ENCODE assay signal across 34 cellular contexts in genomic region chr7:126755381-126755780, GRCh38.
"Had no signal": no experiment of that assay in that cellular context is flagged by ENCODE, and none has a peak within 500 bp of the region (broad histone marks: within the 10 kb centered on the region; RNA-seq: fewer than 3 reads in every experiment).

No MANE protein-coding gene starts in this region.

- H3K27me3 Mint-ChIP-seq: activated B cell treated with CpG ODN at 0.5 μM for 24 hours; activated CD4-positive, alpha-beta memory T cell treated with anti-CD3 and anti-CD28 coated beads for 36 hours; activated CD8-positive, alpha-beta memory T cell treated with anti-CD3 and anti-CD28 coated beads, Interleukin-2, amount 10 ng/mL, durations not matched to agents 7 days and 5 days; activated naive CD4-positive, alpha-beta T cell treated with anti-CD3 and anti-CD28 coated beads, Interleukin-2, amount 50 U/mL, for 24 hours; activated naive CD8-positive, alpha-beta T cell treated with anti-CD3 and anti-CD28 coated beads for 36 hours; activated naive CD8-positive, alpha-beta T cell treated with anti-CD3 and anti-CD28 coated beads, Interleukin-2, amount 50 U/mL, for 24 hours; effector memory CD8-positive, alpha-beta T cell; T-helper 17 cell had no signal

- ATAC-seq: activated CD4-positive, CD25-positive, alpha-beta regulatory T cell treated with anti-CD3 and anti-CD28 coated beads, Interleukin-2, amount 50 U/mL, for 24 hours; activated CD8-positive, alpha-beta memory T cell treated with anti-CD3 and anti-CD28 coated beads, Interleukin-2, amount 10 ng/mL, durations not matched to agents 7 days and 5 days; activated CD8-positive, alpha-beta T cell treated with anti-CD3 and anti-CD28 coated beads, Interleukin-2, amount 10 ng/mL, durations not matched to agents 7 days and 5 days; activated naive CD8-positive, alpha-beta T cell treated with anti-CD3 and anti-CD28 coated beads, Interleukin-2, amount 50 U/mL, for 24 hours; body of pancreas; effector memory CD8-positive, alpha-beta T cell; foreskin keratinocyte; gastrocnemius medialis; heart left ventricle; T-helper 17 cell had no signal

- H3K36me3 Mint-ChIP-seq: activated CD4-positive, alpha-beta memory T cell treated with anti-CD3 and anti-CD28 coated beads for 36 hours; activated CD8-positive, alpha-beta memory T cell treated with anti-CD3 and anti-CD28 coated beads, Interleukin-2, amount 10 ng/mL, durations not matched to agents 7 days and 5 days; activated naive CD4-positive, alpha-beta T cell treated with anti-CD3 and anti-CD28 coated beads, Interleukin-2, amount 50 U/mL, for 24 hours; activated naive CD8-positive, alpha-beta T cell treated with anti-CD3 and anti-CD28 coated beads for 36 hours had no signal

- H3K9me3 Mint-ChIP-seq: activated B cell treated with CpG ODN at 0.5 μM for 24 hours; activated CD4-positive, alpha-beta memory T cell treated with anti-CD3 and anti-CD28 coated beads for 36 hours; activated naive CD4-positive, alpha-beta T cell treated with anti-CD3 and anti-CD28 coated beads for 36 hours; activated naive CD4-positive, alpha-beta T cell treated with anti-CD3 and anti-CD28 coated beads, Interleukin-2, amount 50 U/mL, for 24 hours; activated naive CD8-positive, alpha-beta T cell treated with anti-CD3 and anti-CD28 coated beads for 36 hours; activated naive CD8-positive, alpha-beta T cell treated with anti-CD3 and anti-CD28 coated beads, Interleukin-2, amount 50 U/mL, for 24 hours; activated T-helper 1 cell treated with anti-CD3 and anti-CD28 coated beads, Interleukin-12 subunit alpha, Interleukin-12 subunit beta, Interleukin-2, Interleukin-4 antibody, amounts not matched to agents 30 ng/mL and 10 ng/mL and 1 ng/mL, durations not matched to agents 14 hours and 24 hours and 36 hours; activated T-helper 2 cell treated with anti-CD3 and anti-CD28 coated beads, Interferon-gamma antibody, Interleukin-2, Interleukin-4, amounts not matched to agents 10 μg/mL and 5 μg/mL and 100 μg/mL, durations not matched to agents 14 hours and 24 hours and 36 hours; effector memory CD8-positive, alpha-beta T cell; T-helper 2 cell treated with Interferon-gamma antibody and Interleukin-4, amounts not matched to agents 5 μg/mL and 100 μg/mL, for 36 hours had no signal

- H3K4me3 Mint-ChIP-seq: activated B cell treated with CpG ODN at 0.5 μM for 24 hours; activated CD4-positive, alpha-beta memory T cell treated with anti-CD3 and anti-CD28 coated beads for 36 hours; activated CD8-positive, alpha-beta memory T cell treated with anti-CD3 and anti-CD28 coated beads, Interleukin-2, amount 10 ng/mL, durations not matched to agents 7 days and 5 days; activated CD8-positive, alpha-beta T cell treated with anti-CD3 and anti-CD28 coated beads, Interleukin-2, amount 10 ng/mL, durations not matched to agents 7 days and 5 days; activated naive CD4-positive, alpha-beta T cell treated with anti-CD3 and anti-CD28 coated beads for 36 hours; activated naive CD4-positive, alpha-beta T cell treated with anti-CD3 and anti-CD28 coated beads, Interleukin-2, amount 50 U/mL, for 24 hours; activated naive CD8-positive, alpha-beta T cell treated with anti-CD3 and anti-CD28 coated beads for 36 hours; activated naive CD8-positive, alpha-beta T cell treated with anti-CD3 and anti-CD28 coated beads, Interleukin-2, amount 50 U/mL, for 24 hours; activated T-helper 1 cell treated with anti-CD3 and anti-CD28 coated beads, Interleukin-12 subunit alpha, Interleukin-12 subunit beta, Interleukin-2, Interleukin-4 antibody, amounts not matched to agents 30 ng/mL and 10 ng/mL and 1 ng/mL, durations not matched to agents 14 hours and 24 hours and 36 hours; effector memory CD8-positive, alpha-beta T cell; T-helper 17 cell; T-helper 2 cell treated with Interferon-gamma antibody and Interleukin-4, amounts not matched to agents 5 μg/mL and 100 μg/mL, for 36 hours had no signal

- DNase-seq: activated B cell treated with CpG ODN at 0.5 μM for 24 hours; activated CD4-positive, alpha-beta memory T cell treated with anti-CD3 and anti-CD28 coated beads for 36 hours; activated CD4-positive, alpha-beta T cell treated with anti-CD3 and anti-CD28 coated beads for 48 hours; activated CD8-positive, alpha-beta memory T cell treated with anti-CD3 and anti-CD28 coated beads, Interleukin-2, amount 10 ng/mL, durations not matched to agents 7 days and 5 days; activated CD8-positive, alpha-beta memory T cell treated with anti-CD3 and anti-CD28 coated beads, Interleukin-2, amount 50 U/mL, for 4 hours; activated CD8-positive, alpha-beta T cell treated with anti-CD3 and anti-CD28 coated beads, Interleukin-2, amount 10 ng/mL, durations not matched to agents 7 days and 5 days; activated effector memory CD4-positive, alpha-beta T cell treated with anti-CD3 and anti-CD28 coated beads, Interleukin-2, amount 50 U/mL, for 16 hours; activated naive CD4-positive, alpha-beta T cell treated with anti-CD3 and anti-CD28 coated beads for 36 hours; activated naive CD8-positive, alpha-beta T cell treated with anti-CD3 and anti-CD28 coated beads for 36 hours; activated naive CD8-positive, alpha-beta T cell treated with anti-CD3 and anti-CD28 coated beads, Interleukin-2, amount 50 U/mL, for 24 hours; activated T-cell treated with anti-CD3 and anti-CD28 coated beads, Interleukin-2, amount 50 U/mL, for 1 hour; activated T-cell treated with anti-CD3 and anti-CD28 coated beads, Interleukin-2, amount 50 U/mL, for 48 hours; adrenal gland; amygdala; aorta; body of pancreas; caudate nucleus; cortex of kidney; dermis blood vessel endothelial cell; effector CD4-positive, alpha-beta T cell; effector memory CD8-positive, alpha-beta T cell; erythroblast; foreskin keratinocyte; gastrocnemius medialis; glutamatergic neuron; heart left ventricle; T-helper 17 cell; T1000; WERI-Rb-1 had no signal

- H3K27ac Mint-ChIP-seq: activated B cell treated with CpG ODN at 0.5 μM for 24 hours; activated CD4-positive, alpha-beta memory T cell treated with anti-CD3 and anti-CD28 coated beads for 36 hours; activated CD8-positive, alpha-beta memory T cell treated with anti-CD3 and anti-CD28 coated beads, Interleukin-2, amount 10 ng/mL, durations not matched to agents 7 days and 5 days; activated CD8-positive, alpha-beta T cell treated with anti-CD3 and anti-CD28 coated beads, Interleukin-2, amount 10 ng/mL, durations not matched to agents 7 days and 5 days; activated naive CD4-positive, alpha-beta T cell treated with anti-CD3 and anti-CD28 coated beads for 36 hours; activated naive CD4-positive, alpha-beta T cell treated with anti-CD3 and anti-CD28 coated beads, Interleukin-2, amount 50 U/mL, for 24 hours; activated naive CD8-positive, alpha-beta T cell treated with anti-CD3 and anti-CD28 coated beads for 36 hours; activated naive CD8-positive, alpha-beta T cell treated with anti-CD3 and anti-CD28 coated beads, Interleukin-2, amount 50 U/mL, for 24 hours; activated T-helper 1 cell treated with anti-CD3 and anti-CD28 coated beads, Interleukin-12 subunit alpha, Interleukin-12 subunit beta, Interleukin-2, Interleukin-4 antibody, amounts not matched to agents 30 ng/mL and 10 ng/mL and 1 ng/mL, durations not matched to agents 14 hours and 24 hours and 36 hours; activated T-helper 2 cell treated with anti-CD3 and anti-CD28 coated beads, Interferon-gamma antibody, Interleukin-2, Interleukin-4, amounts not matched to agents 10 μg/mL and 5 μg/mL and 100 μg/mL, durations not matched to agents 14 hours and 24 hours and 36 hours; effector memory CD8-positive, alpha-beta T cell; T-helper 17 cell; T-helper 2 cell treated with Interferon-gamma antibody and Interleukin-4, amounts not matched to agents 5 μg/mL and 100 μg/mL, for 36 hours had no signal

- H3K4me1 Mint-ChIP-seq: activated B cell treated with CpG ODN at 0.5 μM for 24 hours; activated CD8-positive, alpha-beta memory T cell treated with anti-CD3 and anti-CD28 coated beads, Interleukin-2, amount 10 ng/mL, durations not matched to agents 7 days and 5 days; activated naive CD4-positive, alpha-beta T cell treated with anti-CD3 and anti-CD28 coated beads, Interleukin-2, amount 50 U/mL, for 24 hours; activated naive CD8-positive, alpha-beta T cell treated with anti-CD3 and anti-CD28 coated beads for 36 hours; activated naive CD8-positive, alpha-beta T cell treated with anti-CD3 and anti-CD28 coated beads, Interleukin-2, amount 50 U/mL, for 24 hours; T-helper 17 cell had no signal
